In the genomic region with DNA sequence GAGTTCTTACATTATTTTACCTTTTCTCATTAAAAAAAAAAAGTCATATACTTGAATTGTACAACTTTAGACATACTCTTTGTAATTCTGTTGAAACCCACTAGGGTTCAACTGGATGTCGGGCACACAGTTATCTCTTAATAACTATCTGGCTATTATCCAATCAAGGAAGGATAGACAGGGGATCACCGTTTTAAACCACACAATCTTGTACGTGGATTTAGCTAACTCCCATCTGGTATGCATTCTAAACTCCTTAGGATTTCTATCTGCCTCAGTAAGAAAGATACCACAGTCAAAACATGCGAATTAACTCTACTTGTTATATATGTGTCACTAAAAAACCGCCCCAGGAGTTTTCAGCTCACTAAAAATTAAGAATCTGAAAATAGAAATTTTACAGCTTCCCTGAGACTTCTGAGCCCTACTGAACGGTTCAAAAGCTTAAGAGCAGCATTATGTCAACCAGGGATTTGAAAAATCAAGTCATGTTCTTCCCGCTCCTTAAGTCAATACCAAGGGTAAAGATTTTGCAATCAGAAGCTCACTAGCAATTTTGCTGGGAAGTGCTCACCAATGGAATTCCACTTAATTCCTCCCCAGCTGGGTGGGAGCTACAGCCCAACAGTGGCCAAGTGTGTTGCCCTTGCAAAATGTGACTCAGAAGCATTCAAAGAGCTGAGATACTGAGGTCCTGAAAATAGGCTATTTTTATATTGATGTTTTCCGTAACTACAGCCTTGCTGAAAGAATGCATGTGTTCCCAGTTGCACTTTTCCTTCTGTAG, we compare ENCODE assay signal across 1 cellular context.
TF ChIP-seq lines count a peak whose summit lies in the region.

No MANE protein-coding gene starts in this region.

TF ChIP-seq in neural cell, 6 proteins besides CTCF, POLR2A, EP300 and RAD21 (continued from another document):
- TF ChIP-seq, protein P1, sequence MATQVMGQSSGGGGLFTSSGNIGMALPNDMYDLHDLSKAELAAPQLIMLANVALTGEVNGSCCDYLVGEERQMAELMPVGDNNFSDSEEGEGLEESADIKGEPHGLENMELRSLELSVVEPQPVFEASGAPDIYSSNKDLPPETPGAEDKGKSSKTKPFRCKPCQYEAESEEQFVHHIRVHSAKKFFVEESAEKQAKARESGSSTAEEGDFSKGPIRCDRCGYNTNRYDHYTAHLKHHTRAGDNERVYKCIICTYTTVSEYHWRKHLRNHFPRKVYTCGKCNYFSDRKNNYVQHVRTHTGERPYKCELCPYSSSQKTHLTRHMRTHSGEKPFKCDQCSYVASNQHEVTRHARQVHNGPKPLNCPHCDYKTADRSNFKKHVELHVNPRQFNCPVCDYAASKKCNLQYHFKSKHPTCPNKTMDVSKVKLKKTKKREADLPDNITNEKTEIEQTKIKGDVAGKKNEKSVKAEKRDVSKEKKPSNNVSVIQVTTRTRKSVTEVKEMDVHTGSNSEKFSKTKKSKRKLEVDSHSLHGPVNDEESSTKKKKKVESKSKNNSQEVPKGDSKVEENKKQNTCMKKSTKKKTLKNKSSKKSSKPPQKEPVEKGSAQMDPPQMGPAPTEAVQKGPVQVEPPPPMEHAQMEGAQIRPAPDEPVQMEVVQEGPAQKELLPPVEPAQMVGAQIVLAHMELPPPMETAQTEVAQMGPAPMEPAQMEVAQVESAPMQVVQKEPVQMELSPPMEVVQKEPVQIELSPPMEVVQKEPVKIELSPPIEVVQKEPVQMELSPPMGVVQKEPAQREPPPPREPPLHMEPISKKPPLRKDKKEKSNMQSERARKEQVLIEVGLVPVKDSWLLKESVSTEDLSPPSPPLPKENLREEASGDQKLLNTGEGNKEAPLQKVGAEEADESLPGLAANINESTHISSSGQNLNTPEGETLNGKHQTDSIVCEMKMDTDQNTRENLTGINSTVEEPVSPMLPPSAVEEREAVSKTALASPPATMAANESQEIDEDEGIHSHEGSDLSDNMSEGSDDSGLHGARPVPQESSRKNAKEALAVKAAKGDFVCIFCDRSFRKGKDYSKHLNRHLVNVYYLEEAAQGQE (IDR thresholded peaks at IDR 0.05; ENCODE audit: borderline replicate concordance) = no peak
- TF ChIP-seq MXI1 (conservative IDR thresholded peaks at IDR 0.05; ENCODE audit: poor library complexity, severe bottlenecking) (no peak), EZH2 (IDR thresholded peaks at IDR 0.05; ENCODE audit: borderline replicate concordance, insufficient read depth, low read length, poor library complexity, severe bottlenecking) (no peak)
